In genomic region chr10:95506056-95506737, GRCh38 we compare ENCODE assay signal across 21 cellular contexts. TPM values are rescaled to one million over a fixed set of nuclear protein-coding genes. Genes with fewer than 3 reads are reported as not detected.
A peak's percentile ranks its signal among the peaks of the same experiment; 100 is the strongest.
DNase-seq lines count a peak whose midpoint lies in the region; ATAC-seq and TF ChIP-seq lines count a peak whose summit lies in the region.
"Had no signal": no experiment of that assay in that cellular context is flagged by ENCODE, and none has a peak within 500 bp of the region (broad histone marks: within the 10 kb centered on the region; RNA-seq: fewer than 3 reads in every experiment).

No MANE protein-coding gene starts in this region.

- 49 to 56% methylated on average over 2 of the region's 2 CpGs for WGBS in tibial nerve, 2 donors

- peak in 1 of 2 donors; percentile 41 for TF ChIP-seq EP300 in tibial nerve (IDR thresholded peaks at IDR 0.05)

- peaks cover 0 to 93% (median 36%) of the 10 kb centered on the region in 4 donors for H3K4me1 ChIP-seq in tibial nerve

- TF ChIP-seq POLR2A in tibial nerve (IDR thresholded peaks at IDR 0.05) = no peak

- H3K27me3 Mint-ChIP-seq in mesothelial cell of epicardium (ENCODE audit: low read depth) (no peaks in the 10 kb centered on the region), type B pancreatic cell (no peaks in the 10 kb centered on the region)

- H3K27ac Mint-ChIP-seq in mesothelial cell of epicardium = peak overlapping the region; percentile 57
- no peak overlapping the region for H3K27ac Mint-ChIP-seq in type B pancreatic cell
- H3K27ac Mint-ChIP-seq: effector memory CD8-positive, alpha-beta T cell; stimulated activated effector memory CD8-positive, alpha-beta T cell treated with anti-CD3 and anti-CD28 coated beads, Interleukin-12 subunit alpha, Interleukin-12 subunit beta, amount 100 ng/mL, for 72 hours had no signal

- H3K4me1 Mint-ChIP-seq in mesothelial cell of epicardium = peaks cover 44% of the 10 kb centered on the region
- peaks cover 41% of the 10 kb centered on the region for H3K4me1 Mint-ChIP-seq in type B pancreatic cell (ENCODE audit: unreplicated experiment)
- H3K4me1 Mint-ChIP-seq: stimulated activated effector memory CD8-positive, alpha-beta T cell treated with anti-CD3 and anti-CD28 coated beads, Interleukin-12 subunit alpha, Interleukin-12 subunit beta, amount 100 ng/mL, for 72 hours had no signal

- H3K27ac ChIP-seq in caudate nucleus (ENCODE audit: low read depth, low read length) (peak overlapping the region; percentile 89), tibial nerve (peak overlapping the region in 3 of 4 donors; percentile 44 to 88 (median 86))
- H3K27ac ChIP-seq: 22Rv1, KMS-11, SK-N-MC had no signal

- H3K9me3 ChIP-seq in tibial nerve = no peaks in the 10 kb centered on the region

- H3K36me3 Mint-ChIP-seq in mesothelial cell of epicardium (no peaks in the 10 kb centered on the region), type B pancreatic cell (no peaks in the 10 kb centered on the region)
- H3K36me3 Mint-ChIP-seq: stimulated activated effector memory CD8-positive, alpha-beta T cell treated with anti-CD3 and anti-CD28 coated beads, Interleukin-12 subunit alpha, Interleukin-12 subunit beta, amount 100 ng/mL, for 72 hours had no signal

- H3K27me3 ChIP-seq in tibial nerve = no peaks in the 10 kb centered on the region

- H3K9me3 Mint-ChIP-seq in mesothelial cell of epicardium (no peaks in the 10 kb centered on the region), type B pancreatic cell (no peaks in the 10 kb centered on the region)
- H3K9me3 Mint-ChIP-seq: activated T-cell treated with anti-CD3 and anti-CD28 coated beads, Interleukin-2, amount 50 U/mL, for 4 hours; effector memory CD8-positive, alpha-beta T cell; stimulated activated effector memory CD8-positive, alpha-beta T cell treated with anti-CD3 and anti-CD28 coated beads, Interleukin-12 subunit alpha, Interleukin-12 subunit beta, amount 100 ng/mL, for 72 hours had no signal

- H3K36me3 ChIP-seq in tibial nerve = no peaks in the 10 kb centered on the region

- DNase-seq in NCI-H146 (lab: John Stamatoyannopoulos, UW) = peak; percentile 46
- DNase-seq in NCI-H146 treated with DMSO at 0.1 percent for 48 hours (lab: John Stamatoyannopoulos, UW; ENCODE audit: unreplicated experiment) = no peak
- DNase-seq in caudate nucleus (lab: John Stamatoyannopoulos, UW) = no peak
- DNase-seq in mesothelial cell of epicardium (ENCODE audit: low spot score in 2 of 2, unreplicated experiment in 2 of 2) = no peak
- peak in 1 of 2 donors; percentile 61 for DNase-seq in tibial nerve (ENCODE audit: low spot score in 2 of 2)
- DNase-seq in NCI-H1092 treated with DMSO at 0.1 percent for 48 hours (lab: John Stamatoyannopoulos, UW) = no peak
- no peak for DNase-seq in type B pancreatic cell (ENCODE audit: extremely low spot score, unreplicated experiment)
- DNase-seq: activated CD8-positive, alpha-beta memory T cell treated with anti-CD3 and anti-CD28 coated beads for 24 hours; activated naive CD4-positive, alpha-beta T cell treated with Interleukin-2 at 50 U/mL for 16 hours; activated T-cell treated with anti-CD3 and anti-CD28 coated beads, Interleukin-2, amount 50 U/mL, for 4 hours; COR-L47; DND-41; effector memory CD8-positive, alpha-beta T cell; head of caudate nucleus; NCI-H1930; NCI-H345 had no signal

- ATAC-seq in HG03097 (IDR thresholded peaks at IDR 0.05; ENCODE audit: low FRiP score, unreplicated experiment) = no peak
- ATAC-seq: activated T-cell treated with anti-CD3 and anti-CD28 coated beads, Interleukin-2, amount 50 U/mL, for 4 hours; effector memory CD8-positive, alpha-beta T cell; stimulated activated effector memory CD8-positive, alpha-beta T cell treated with anti-CD3 and anti-CD28 coated beads, Interleukin-12 subunit alpha, Interleukin-12 subunit beta, amount 100 ng/mL, for 72 hours had no signal

- H3K4me3 Mint-ChIP-seq in mesothelial cell of epicardium = no peak overlapping the region
- H3K4me3 Mint-ChIP-seq in type B pancreatic cell = no peak overlapping the region
- H3K4me3 Mint-ChIP-seq: activated T-cell treated with anti-CD3 and anti-CD28 coated beads, Interleukin-2, amount 50 U/mL, for 4 hours; effector memory CD8-positive, alpha-beta T cell; stimulated activated effector memory CD8-positive, alpha-beta T cell treated with anti-CD3 and anti-CD28 coated beads, Interleukin-12 subunit alpha, Interleukin-12 subunit beta, amount 100 ng/mL, for 72 hours had no signal

- no peak for TF ChIP-seq CTCF in mesothelial cell of epicardium (IDR thresholded peaks at IDR 0.05; ENCODE audit: unreplicated experiment)
- TF ChIP-seq CTCF in tibial nerve (IDR thresholded peaks at IDR 0.05) = no peak
- TF ChIP-seq CTCF in type B pancreatic cell (conservative IDR thresholded peaks at IDR 0.05) = no peak

- no peak overlapping the region for H3K4me3 ChIP-seq in tibial nerve
- H3K4me3 ChIP-seq: SK-N-MC had no signal

RNA-seq across cellular contexts. Expression of gene SORBS1, which starts 55.0 kb away (rescaled TPM):
- total RNA-seq in mesothelial cell of epicardium = 21.5 to 25.1 TPM (median 24.9 TPM) in 3 replicates
- total RNA-seq in tibial nerve = 100 to 1,000 TPM; 427 to 623 (median 567) TPM
- total RNA-seq in type B pancreatic cell (ENCODE audit: low replicate concordance) = 28.2 and 31.4 TPM in 2 replicates

Comparison
In these comparisons a context has a peak if more than half of its experiments do, and no peak if none do; other contexts are left out.
1. RNA of gene SORBS1, which starts 55.0 kb away (total RNA-seq): 427 to 623 TPM in tibial nerve; 28.2 to 31.4 TPM in type B pancreatic cell and 21.5 to 25.1 TPM in mesothelial cell of epicardium; every median in the first group is over 10 times any median in the second.